1 cellular context compared by ENCODE assay signal in the genomic region with DNA sequence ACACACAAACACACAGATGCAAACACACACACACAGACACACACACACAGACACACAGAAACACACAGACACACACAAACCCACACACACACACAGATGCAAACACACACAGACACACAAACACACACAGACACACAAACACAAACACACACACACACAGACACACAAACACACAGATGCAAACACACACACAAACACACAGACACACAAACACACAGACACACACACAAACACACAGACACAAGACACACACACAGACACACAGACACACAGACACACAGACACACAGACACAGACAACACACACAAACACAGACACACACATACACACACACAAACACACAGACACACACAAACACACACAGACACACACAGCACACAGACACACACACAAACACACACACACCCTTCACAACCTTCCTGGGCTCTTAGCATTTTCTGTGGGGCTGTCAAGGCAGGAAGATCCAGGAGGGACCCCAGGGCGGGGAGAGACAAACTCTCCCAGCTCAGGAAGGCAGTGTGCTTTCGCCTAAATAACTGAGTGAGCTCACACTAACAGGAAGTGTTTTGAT.
TF ChIP-seq lines count a peak whose summit lies in the region.

No MANE protein-coding gene starts in this region.

TF ChIP-seq in K562, 482 proteins besides CTCF, POLR2A, EP300 and RAD21:
- TF ChIP-seq, protein P1, sequence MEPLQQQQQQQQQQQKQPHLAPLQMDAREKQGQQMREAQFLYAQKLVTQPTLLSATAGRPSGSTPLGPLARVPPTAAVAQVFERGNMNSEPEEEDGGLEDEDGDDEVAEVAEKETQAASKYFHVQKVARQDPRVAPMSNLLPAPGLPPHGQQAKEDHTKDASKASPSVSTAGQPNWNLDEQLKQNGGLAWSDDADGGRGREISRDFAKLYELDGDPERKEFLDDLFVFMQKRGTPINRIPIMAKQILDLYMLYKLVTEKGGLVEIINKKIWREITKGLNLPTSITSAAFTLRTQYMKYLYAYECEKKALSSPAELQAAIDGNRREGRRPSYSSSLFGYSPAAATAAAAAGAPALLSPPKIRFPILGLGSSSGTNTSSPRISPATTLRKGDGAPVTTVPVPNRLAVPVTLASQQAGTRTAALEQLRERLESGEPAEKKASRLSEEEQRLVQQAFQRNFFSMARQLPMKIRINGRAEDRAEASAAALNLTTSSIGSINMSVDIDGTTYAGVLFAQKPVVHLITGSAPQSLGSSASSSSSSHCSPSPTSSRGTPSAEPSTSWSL (CRISPR knock-in tag; IDR thresholded peaks at IDR 0.05; ENCODE audit: borderline replicate concordance): no peak
- TF ChIP-seq, protein P2, sequence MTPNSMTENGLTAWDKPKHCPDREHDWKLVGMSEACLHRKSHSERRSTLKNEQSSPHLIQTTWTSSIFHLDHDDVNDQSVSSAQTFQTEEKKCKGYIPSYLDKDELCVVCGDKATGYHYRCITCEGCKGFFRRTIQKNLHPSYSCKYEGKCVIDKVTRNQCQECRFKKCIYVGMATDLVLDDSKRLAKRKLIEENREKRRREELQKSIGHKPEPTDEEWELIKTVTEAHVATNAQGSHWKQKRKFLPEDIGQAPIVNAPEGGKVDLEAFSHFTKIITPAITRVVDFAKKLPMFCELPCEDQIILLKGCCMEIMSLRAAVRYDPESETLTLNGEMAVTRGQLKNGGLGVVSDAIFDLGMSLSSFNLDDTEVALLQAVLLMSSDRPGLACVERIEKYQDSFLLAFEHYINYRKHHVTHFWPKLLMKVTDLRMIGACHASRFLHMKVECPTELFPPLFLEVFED (CRISPR knock-in tag; conservative IDR thresholded peaks at IDR 0.05): no peak
- TF ChIP-seq TRIM24 (IDR thresholded peaks at IDR 0.05) (peak; percentile 26 to 37; a peak in 2 of 4 replicates), CREB1 (IDR thresholded peaks at IDR 0.05) (no peak), CREB1 (CRISPR knock-in tag; IDR thresholded peaks at IDR 0.05) (peak; percentile 18; the same call in 1 of the 2 replicates), CEBPG (CRISPR knock-in tag; IDR thresholded peaks at IDR 0.05) (no peak), CEBPG (tag; conservative IDR thresholded peaks at IDR 0.05 in 1 of 2, IDR thresholded peaks at IDR 0.05 in 1 of 2) (no peak)
